Comparison of ENCODE assay signal across 11 cellular contexts in the genomic region with DNA sequence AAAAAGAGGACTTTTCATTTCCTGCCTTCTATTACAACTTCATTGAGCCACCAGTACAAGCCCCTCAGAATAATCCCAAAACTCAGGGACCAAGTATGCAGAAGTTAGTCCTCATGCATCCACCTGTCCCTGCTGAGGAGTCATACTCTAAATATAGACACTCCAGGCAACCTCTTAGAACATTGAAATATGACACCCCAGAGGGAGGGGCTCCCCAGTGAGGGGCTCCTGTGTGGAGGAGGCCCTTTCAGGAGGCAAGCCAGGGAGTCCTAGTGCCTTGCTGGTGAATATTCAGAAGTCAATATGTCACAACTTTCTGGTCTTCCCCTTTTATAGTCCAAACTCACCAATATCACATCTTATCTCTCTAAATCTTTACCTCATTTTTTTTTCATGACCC. TPM values are rescaled to one million over a fixed set of nuclear protein-coding genes. Genes with fewer than 3 reads are reported as not detected.
DNase-seq lines count a peak whose midpoint lies in the region; ATAC-seq and TF ChIP-seq lines count a peak whose summit lies in the region.
"Had no signal": no experiment of that assay in that cellular context is flagged by ENCODE, and none has a peak within 500 bp of the region (broad histone marks: within the 10 kb centered on the region; RNA-seq: fewer than 3 reads in every experiment).

No MANE protein-coding gene starts in this region.

- TF ChIP-seq CTCF in psoas muscle (IDR thresholded peaks at IDR 0.05), result no peak

- H3K4me1 ChIP-seq in psoas muscle, result peaks cover 5% of the 10 kb centered on the region

- H3K27me3 Mint-ChIP-seq in activated CD4-positive, alpha-beta T cell treated with anti-CD3 and anti-CD28 coated beads, Interleukin-2, amount 10 ng/mL, durations not matched to agents 24 days and 14 days, result no peaks in the 10 kb centered on the region
- H3K27me3 Mint-ChIP-seq in T-cell, result peaks cover 0 to 11% of the 10 kb centered on the region in 2 donors
- no peaks in the 10 kb centered on the region for H3K27me3 Mint-ChIP-seq in stimulated activated naive B cell treated with anti-CD40 and anti-IgM and Interleukin-4, amounts not matched to agents 10 μg/mL and 1 μg/mL and 100 μg/mL, for 72 hours

- H3K4me3 ChIP-seq in psoas muscle, result no peak overlapping the region

- H3K4me3 Mint-ChIP-seq in activated CD4-positive, alpha-beta T cell treated with anti-CD3 and anti-CD28 coated beads, Interleukin-2, amount 10 ng/mL, durations not matched to agents 24 days and 14 days, result peak overlapping the region; percentile 45
- peak overlapping the region in 1 of 3 donors; percentile 13 for H3K4me3 Mint-ChIP-seq in T-cell
- no peak overlapping the region for H3K4me3 Mint-ChIP-seq in stimulated activated naive B cell treated with anti-CD40 and anti-IgM and Interleukin-4, amounts not matched to agents 10 μg/mL and 1 μg/mL and 100 μg/mL, for 72 hours

- peak overlapping the region; percentile 44 for H3K27ac ChIP-seq in psoas muscle

- CTCF ChIA-PET in T-cell (lab: Charles Lee), result no interaction called here

- intact Hi-C loops in activated CD4-positive, alpha-beta T cell treated with anti-CD3 and anti-CD28 coated beads, Interleukin-2, amount 10 ng/mL, durations not matched to agents 24 days and 14 days (cut with micrococcal nuclease), result loop anchor here (5.0 kb wide), 1 partner anchor 178 kb away; no protein-coding TSS in a partner anchor
- intact Hi-C loops in psoas muscle (cut with DNase I), result loop anchor here in 1 of 2 donors (5.0 kb wide), 1 partner anchor 178 kb away; no protein-coding TSS in a partner anchor

- ATAC-seq in psoas muscle, result peak; percentile 63 to 77 (median 70)
- no peak for ATAC-seq in GM18517 (IDR thresholded peaks at IDR 0.05; ENCODE audit: unreplicated experiment)
- no peak for ATAC-seq in T-cell (replicated peaks in 1 of 4)
- no peak for ATAC-seq in stimulated activated naive B cell treated with anti-CD40 and anti-IgM and Interleukin-4, amounts not matched to agents 10 μg/mL and 1 μg/mL and 100 μg/mL, for 72 hours (replicated peaks)

- H3K9me3 ChIP-seq in psoas muscle, result no peaks in the 10 kb centered on the region

- POLR2A ChIA-PET in T-cell (lab: Charles Lee), result no interaction called here

- H3K27me3 ChIP-seq in psoas muscle (ENCODE audit: insufficient read depth in 3 of 3, low read length in 2 of 3), result no peaks in the 10 kb centered on the region

- peak overlapping the region; percentile 25 for H3K27ac Mint-ChIP-seq in activated CD4-positive, alpha-beta T cell treated with anti-CD3 and anti-CD28 coated beads, Interleukin-2, amount 10 ng/mL, durations not matched to agents 24 days and 14 days
- no peak overlapping the region for H3K27ac Mint-ChIP-seq in T-cell
- H3K27ac Mint-ChIP-seq in stimulated activated naive B cell treated with anti-CD40 and anti-IgM and Interleukin-4, amounts not matched to agents 10 μg/mL and 1 μg/mL and 100 μg/mL, for 72 hours, result no peak overlapping the region

- H3K36me3 ChIP-seq in psoas muscle (ENCODE audit: insufficient read depth in 1 of 2, low read depth in 1 of 2), result no peaks in the 10 kb centered on the region

- H3K9me3 Mint-ChIP-seq in activated CD4-positive, alpha-beta T cell treated with anti-CD3 and anti-CD28 coated beads, Interleukin-2, amount 10 ng/mL, durations not matched to agents 24 days and 14 days, result no peaks in the 10 kb centered on the region
- H3K9me3 Mint-ChIP-seq in T-cell, result no peaks in the 10 kb centered on the region
- no peaks in the 10 kb centered on the region for H3K9me3 Mint-ChIP-seq in stimulated activated naive B cell treated with anti-CD40 and anti-IgM and Interleukin-4, amounts not matched to agents 10 μg/mL and 1 μg/mL and 100 μg/mL, for 72 hours

- no peak for DNase-seq in activated CD4-positive, alpha-beta T cell treated with anti-CD3 and anti-CD28 coated beads, Interleukin-2, amount 10 ng/mL, durations not matched to agents 24 days and 14 days
- DNase-seq in activated CD4-positive, alpha-beta T cell treated with anti-CD3 and anti-CD28 coated beads, Interleukin-2, amount 50 U/mL, for 4 hours, result no peak
- peak; percentile 73 for DNase-seq in NCI-H1436 treated with DMSO at 0.1 percent for 48 hours (lab: John Stamatoyannopoulos, UW)
- peak; percentile 12 for DNase-seq in UCSD-AML1 (lab: John Stamatoyannopoulos, UW; ENCODE audit: unreplicated experiment)
- DNase-seq in psoas muscle, result no peak
- DNase-seq in T-cell, result no peak
- DNase-seq in stimulated activated naive B cell treated with anti-CD40 and anti-IgM and Interleukin-4, amounts not matched to agents 10 μg/mL and 1 μg/mL and 100 μg/mL, for 72 hours, result no peak
- DNase-seq: AML-193; midbrain; NK-92 treated with Interleukin-12 subunit alpha and Interleukin-12 subunit beta, amount 100 ng/mL, for 24 hours had no signal

- H3K36me3 Mint-ChIP-seq in activated CD4-positive, alpha-beta T cell treated with anti-CD3 and anti-CD28 coated beads, Interleukin-2, amount 10 ng/mL, durations not matched to agents 24 days and 14 days (ENCODE audit: low read depth), result peaks cover 20% of the 10 kb centered on the region
- H3K36me3 Mint-ChIP-seq in T-cell, result peaks cover 7% of the 10 kb centered on the region
- peaks cover 11 to 20% of the 10 kb centered on the region in 2 donors for H3K36me3 Mint-ChIP-seq in stimulated activated naive B cell treated with anti-CD40 and anti-IgM and Interleukin-4, amounts not matched to agents 10 μg/mL and 1 μg/mL and 100 μg/mL, for 72 hours

- H3K4me1 Mint-ChIP-seq in activated CD4-positive, alpha-beta T cell treated with anti-CD3 and anti-CD28 coated beads, Interleukin-2, amount 10 ng/mL, durations not matched to agents 24 days and 14 days, result peaks cover 35% of the 10 kb centered on the region
- peaks cover 23 to 32% (median 25%) of the 10 kb centered on the region in 3 donors for H3K4me1 Mint-ChIP-seq in T-cell
- H3K4me1 Mint-ChIP-seq in stimulated activated naive B cell treated with anti-CD40 and anti-IgM and Interleukin-4, amounts not matched to agents 10 μg/mL and 1 μg/mL and 100 μg/mL, for 72 hours, result peaks cover 16 to 23% of the 10 kb centered on the region in 2 donors

RNA-seq across cellular contexts. Expression of gene ARMCX6, which starts 1.5 kb away (rescaled TPM):
- 75.5 and 77.1 TPM in 2 replicates for total RNA-seq in activated CD4-positive, alpha-beta T cell treated with anti-CD3 and anti-CD28 coated beads, Interleukin-2, amount 10 ng/mL, durations not matched to agents 24 days and 14 days
- total RNA-seq in psoas muscle (10 to 100 TPM; 10.5 to 32.1 (median 20.8) TPM), T-cell (10 to 100 TPM; 31.6 to 46.1 (median 35.8) TPM)
- 10 to 100 TPM; 10.1 to 35.6 (median 16.7) TPM for polyA plus RNA-seq in psoas muscle

RNA-seq across cellular contexts. Expression of gene ARMCX3, which starts 3.6 kb away (rescaled TPM):
- 69.6 and 72.5 TPM in 2 replicates for total RNA-seq in activated CD4-positive, alpha-beta T cell treated with anti-CD3 and anti-CD28 coated beads, Interleukin-2, amount 10 ng/mL, durations not matched to agents 24 days and 14 days
- total RNA-seq in psoas muscle (10 to 100 TPM; 32.2 to 72.6 (median 54.3) TPM), T-cell (10 to 100 TPM; 29.6 to 53.9 (median 38.8) TPM)
- 10 to 100 TPM; 26.7 to 48.0 (median 44.6) TPM for polyA plus RNA-seq in psoas muscle

RNA-seq across cellular contexts. Expression of gene ARMCX2, which starts 40.3 kb away (rescaled TPM):
- 5.2 and 5.6 TPM in 2 replicates for total RNA-seq in activated CD4-positive, alpha-beta T cell treated with anti-CD3 and anti-CD28 coated beads, Interleukin-2, amount 10 ng/mL, durations not matched to agents 24 days and 14 days
- total RNA-seq in psoas muscle (10 to 100 TPM in 2 of 4 donors, 1 to 10 TPM in 2; 4.4 to 31.0 (median 10.3) TPM), T-cell (1 to 10 TPM; 2.9 to 8.9 (median 6.6) TPM)
- polyA plus RNA-seq in psoas muscle, result 1 to 10 TPM; 2.9 to 6.2 (median 5.2) TPM

Comparison
In these comparisons a context has a peak if more than half of its experiments do, and no peak if none do; other contexts are left out.
1. DNase-seq: peak in NCI-H1436 treated with DMSO at 0.1 percent for 48 hours (single experiment) and UCSD-AML1 (single experiment); none in activated CD4-positive, alpha-beta T cell treated with anti-CD3 and anti-CD28 coated beads, Interleukin-2, amount 10 ng/mL, durations not matched to agents 24 days and 14 days (single experiment), activated CD4-positive, alpha-beta T cell treated with anti-CD3 and anti-CD28 coated beads, Interleukin-2, amount 50 U/mL, for 4 hours (0 of 2), psoas muscle (0 of 2), T-cell (0 of 34) and stimulated activated naive B cell treated with anti-CD40 and anti-IgM and Interleukin-4, amounts not matched to agents 10 μg/mL and 1 μg/mL and 100 μg/mL, for 72 hours (single experiment).
2. ATAC-seq: peak in psoas muscle (4 of 4); none in GM18517 (single experiment), T-cell (0 of 4) and stimulated activated naive B cell treated with anti-CD40 and anti-IgM and Interleukin-4, amounts not matched to agents 10 μg/mL and 1 μg/mL and 100 μg/mL, for 72 hours (0 of 2).